Comparison of ENCODE assay signal across 16 cellular contexts in genomic region chr16:77937473-77938195, GRCh38.
"Had no signal": no experiment of that assay in that cellular context is flagged by ENCODE, and none has a peak within 500 bp of the region (broad histone marks: within the 10 kb centered on the region; RNA-seq: fewer than 3 reads in every experiment).

No MANE protein-coding gene starts in this region.

- H3K36me3 ChIP-seq: breast epithelium, gastrocnemius medialis, heart left ventricle, pancreas had no signal

- H3K27ac ChIP-seq: breast epithelium, gastrocnemius medialis, heart left ventricle, pancreas had no signal

- DNase-seq: activated CD4-positive, alpha-beta T cell treated with anti-CD3 and anti-CD28 coated beads, Interleukin-2, amount 50 U/mL, for 1 hour; activated naive CD4-positive, alpha-beta T cell; anterior cingulate cortex; dermis blood vessel endothelial cell; effector memory CD8-positive, alpha-beta T cell; gastrocnemius medialis; heart left ventricle; immature natural killer cell; pancreas; small intestine; stimulated activated CD4-positive, alpha-beta T cell treated with anti-CD3 and anti-CD28 coated beads, Interleukin-4, amount 100 ng/mL, for 4 hours; stimulated activated CD8-positive, alpha-beta memory T cell treated with anti-CD3 and anti-CD28 coated beads, Interleukin-4, amount 100 ng/mL, for 48 hours; stimulated activated naive CD8-positive, alpha-beta T cell treated with anti-CD3 and anti-CD28 coated beads, Interleukin-15, Interleukin-2, amounts not matched to agents 100 U/mL and 50 U/mL, for 24 hours; T-helper 2 cell had no signal

- H3K4me1 ChIP-seq: breast epithelium, gastrocnemius medialis, pancreas had no signal

- H3K27me3 ChIP-seq: breast epithelium, gastrocnemius medialis, heart left ventricle, pancreas had no signal

- ATAC-seq: effector memory CD8-positive, alpha-beta T cell; gastrocnemius medialis; pancreas; stimulated activated naive CD8-positive, alpha-beta T cell treated with anti-CD3 and anti-CD28 coated beads, Interleukin-15, Interleukin-2, amounts not matched to agents 100 U/mL and 50 U/mL, for 24 hours had no signal

- H3K4me3 ChIP-seq: breast epithelium, gastrocnemius medialis, heart left ventricle, lung, pancreas had no signal

- H3K9me3 ChIP-seq: breast epithelium, gastrocnemius medialis, heart left ventricle, pancreas had no signal
